1 cellular context compared by ENCODE assay signal in genomic region chr18:25351773-25352628, GRCh38.
TF ChIP-seq lines count a peak whose summit lies in the region.

ZNF521 (minus strand) TSS chr18:25352166; CDS start chr18:25350946, 1,220 bp downstream.

TF ChIP-seq in HEK293, 187 proteins besides CTCF, POLR2A, EP300 and RAD21 (continued from another document and continues in another):
- peak; percentile 68; the same call in 1 of the 2 replicates for TF ChIP-seq ZNF398 (tag by site-specific recombination; IDR thresholded peaks at IDR 0.05)
- 0 out of 2 replicates have a peak, but pooled peaks have one; percentile 30 for TF ChIP-seq ZNF324 (tag by site-specific recombination; IDR thresholded peaks at IDR 0.05)
- TF ChIP-seq ZNF24 (tag by site-specific recombination; IDR thresholded peaks at IDR 0.05), result peak; percentile 21; the same call in 1 of the 2 replicates
- TF ChIP-seq ZNF600 (tag by site-specific recombination; IDR thresholded peaks at IDR 0.05), result peak; percentile 75
- TF ChIP-seq ZNF416 (tag by site-specific recombination; IDR thresholded peaks at IDR 0.05), result no peak
- peak; percentile 66; the same call in 1 of the 2 replicates for TF ChIP-seq ZNF660 (tag by site-specific recombination; IDR thresholded peaks at IDR 0.05)
- TF ChIP-seq ZNF19 (tag by site-specific recombination; IDR thresholded peaks at IDR 0.05; ENCODE audit: low read depth), result no peak
- TF ChIP-seq SP2 (tag by site-specific recombination; IDR thresholded peaks at IDR 0.05), result no peak
- TF ChIP-seq PRDM6 (tag by site-specific recombination; IDR thresholded peaks at IDR 0.05), result no peak
- no peak for TF ChIP-seq ELK4 (IDR thresholded peaks at IDR 0.05; ENCODE audit: borderline replicate concordance, low read depth, low read length)
- no peak for TF ChIP-seq MEIS1 (CRISPR knock-in tag; IDR thresholded peaks at IDR 0.05; ENCODE audit: borderline replicate concordance)
- TF ChIP-seq ZNF391 (tag by site-specific recombination; IDR thresholded peaks at IDR 0.05; ENCODE audit: borderline replicate concordance, low read depth), result no peak
- TF ChIP-seq ZNF48 (tag by site-specific recombination; IDR thresholded peaks at IDR 0.05), result no peak
- TF ChIP-seq ZNF580 (tag by site-specific recombination; IDR thresholded peaks at IDR 0.05), result no peak
- peak; percentile 49; the same call in 1 of the 2 replicates for TF ChIP-seq ZBTB10 (tag by site-specific recombination; IDR thresholded peaks at IDR 0.05)
- TF ChIP-seq OSR2 (tag by site-specific recombination; IDR thresholded peaks at IDR 0.05), result peak; percentile 49; the same call in 1 of the 2 replicates
- TF ChIP-seq ZNF610 (tag by site-specific recombination; IDR thresholded peaks at IDR 0.05; ENCODE audit: borderline replicate concordance), result peak; percentile 53; the same call in 1 of the 2 replicates
- peak; percentile 75 for TF ChIP-seq ZEB2 (tag by site-specific recombination; IDR thresholded peaks at IDR 0.05)
- TF ChIP-seq ZNF664 (tag by site-specific recombination; IDR thresholded peaks at IDR 0.05), result no peak
- no peak for TF ChIP-seq ZNF707 (tag by site-specific recombination; IDR thresholded peaks at IDR 0.05)
- no peak for TF ChIP-seq ZNF16 (tag by site-specific recombination; IDR thresholded peaks at IDR 0.05; ENCODE audit: low read depth)
- peak; percentile 87; the same call in 1 of the 2 replicates for TF ChIP-seq IKZF3 (tag by site-specific recombination; IDR thresholded peaks at IDR 0.05)
- no peak for TF ChIP-seq ZNF768 (tag by site-specific recombination; IDR thresholded peaks at IDR 0.05)
- no peak for TF ChIP-seq BCL11B (tag by site-specific recombination; IDR thresholded peaks at IDR 0.05; ENCODE audit: low read depth)
- no peak for TF ChIP-seq ZNF473 (tag by site-specific recombination; IDR thresholded peaks at IDR 0.05)
- no peak for TF ChIP-seq ZNF132 (tag by site-specific recombination; IDR thresholded peaks at IDR 0.05; ENCODE audit: borderline replicate concordance)
- TF ChIP-seq FEZF1 (tag by site-specific recombination; IDR thresholded peaks at IDR 0.05), result 0 out of 2 replicates have a peak, but pooled peaks have one; percentile 6
- no peak for TF ChIP-seq ZNF214 (tag by site-specific recombination; IDR thresholded peaks at IDR 0.05; ENCODE audit: borderline replicate concordance)
- peak; percentile 69 for TF ChIP-seq ZBTB26 (tag by site-specific recombination; optimal IDR thresholded peaks at IDR 0.05)
- TF ChIP-seq ZNF830 (tag by site-specific recombination; IDR thresholded peaks at IDR 0.05; ENCODE audit: low read depth), result no peak
- TF ChIP-seq SCRT1 (tag by site-specific recombination; IDR thresholded peaks at IDR 0.05; ENCODE audit: borderline replicate concordance), result no peak
- no peak for TF ChIP-seq ZBTB6 (tag by site-specific recombination; IDR thresholded peaks at IDR 0.05)
- no peak for TF ChIP-seq ZNF747 (tag by site-specific recombination; IDR thresholded peaks at IDR 0.05)
- TF ChIP-seq ZNF292 (tag by site-specific recombination; IDR thresholded peaks at IDR 0.05; ENCODE audit: borderline replicate concordance, low read depth), result no peak
- TF ChIP-seq ZNF548 (tag by site-specific recombination; IDR thresholded peaks at IDR 0.05), result no peak
- peak; percentile 89 for TF ChIP-seq ZBTB48 (tag by site-specific recombination; IDR thresholded peaks at IDR 0.05)
- TF ChIP-seq ZBTB21 (tag by site-specific recombination; IDR thresholded peaks at IDR 0.05), result no peak
- no peak for TF ChIP-seq RBAK (tag by site-specific recombination; IDR thresholded peaks at IDR 0.05)
- TF ChIP-seq ZNF157 (tag by site-specific recombination; IDR thresholded peaks at IDR 0.05), result no peak
- TF ChIP-seq TSHZ1 (tag by site-specific recombination; IDR thresholded peaks at IDR 0.05; ENCODE audit: borderline replicate concordance), result no peak
- no peak for TF ChIP-seq AEBP2 (tag by site-specific recombination; IDR thresholded peaks at IDR 0.05; ENCODE audit: borderline replicate concordance)
- peak; percentile 54; the same call in 1 of the 2 replicates for TF ChIP-seq SP7 (tag by site-specific recombination; IDR thresholded peaks at IDR 0.05)
- TF ChIP-seq ZNF223 (tag by site-specific recombination; IDR thresholded peaks at IDR 0.05), result no peak
- TF ChIP-seq ZFHX2 (tag by site-specific recombination; conservative IDR thresholded peaks at IDR 0.05), result no peak
- peak; percentile 91 for TF ChIP-seq ZNF335 (tag by site-specific recombination; conservative IDR thresholded peaks at IDR 0.05)
- no peak for TF ChIP-seq ZNF658 (tag by site-specific recombination; IDR thresholded peaks at IDR 0.05)
- TF ChIP-seq ZNF76 (tag by site-specific recombination; IDR thresholded peaks at IDR 0.05; ENCODE audit: borderline replicate concordance, low read depth), result no peak
- 0 out of 2 replicates have a peak, but pooled peaks have one; percentile 45 for TF ChIP-seq ZNF423 (tag by site-specific recombination; IDR thresholded peaks at IDR 0.05)
- no peak for TF ChIP-seq ZNF624 (tag by site-specific recombination; IDR thresholded peaks at IDR 0.05)
- 0 out of 2 replicates have a peak, but pooled peaks have one; percentile 17 for TF ChIP-seq ZNF596 (tag by site-specific recombination; IDR thresholded peaks at IDR 0.05)
- no peak for TF ChIP-seq ZNF2 (tag by site-specific recombination; IDR thresholded peaks at IDR 0.05)
- TF ChIP-seq ZNF184 (tag by site-specific recombination; IDR thresholded peaks at IDR 0.05), result no peak
